In the genomic region with DNA sequence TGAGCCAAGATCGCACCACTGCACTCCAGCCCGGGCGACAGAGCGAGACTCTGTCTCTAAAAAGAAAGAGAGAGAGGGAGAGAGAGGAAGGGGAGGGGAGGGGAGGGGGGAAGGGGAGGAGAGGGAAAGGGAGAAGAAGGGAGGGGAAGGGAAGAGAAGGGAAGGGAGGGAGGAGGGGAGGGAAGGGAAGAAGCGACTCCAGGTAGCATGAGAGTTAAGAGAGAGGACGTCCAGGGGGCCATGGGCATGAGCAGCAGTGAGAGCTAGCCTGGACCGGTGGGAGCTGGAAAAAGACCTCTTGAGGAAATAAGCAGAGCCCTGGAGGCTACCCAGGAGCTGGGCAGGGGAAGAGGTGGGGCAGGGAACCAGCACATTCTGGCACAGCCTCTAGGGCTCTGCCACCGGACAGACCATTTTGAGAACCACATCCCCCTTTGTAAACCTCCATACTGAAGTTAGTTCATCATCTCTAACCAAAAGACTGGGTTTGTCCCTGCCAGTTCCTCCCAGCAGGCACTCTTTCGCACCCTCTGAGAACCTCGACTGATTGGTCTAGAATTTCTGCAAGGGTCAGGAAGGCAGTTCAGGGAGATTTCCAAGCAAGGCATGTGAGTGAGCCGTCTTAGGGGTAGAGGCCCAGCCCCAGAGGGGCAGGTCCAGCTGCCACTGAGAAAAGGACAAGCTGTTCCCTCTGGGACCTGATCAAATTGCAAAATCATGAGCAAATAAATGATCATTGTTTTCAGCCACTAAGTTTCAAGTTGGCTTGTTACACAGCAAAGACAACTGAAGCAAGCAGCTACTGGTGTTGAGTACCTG, we compare ENCODE assay signal across 14 cellular contexts. TPM values are rescaled to one million over a fixed set of nuclear protein-coding genes. Genes with fewer than 3 reads are reported as not detected.
DNase-seq lines count a peak whose midpoint lies in the region; ATAC-seq and TF ChIP-seq lines count a peak whose summit lies in the region.
"Had no signal": no experiment of that assay in that cellular context is flagged by ENCODE, and none has a peak within 500 bp of the region (broad histone marks: within the 10 kb centered on the region; RNA-seq: fewer than 3 reads in every experiment).

No MANE protein-coding gene starts in this region.

- POLR2A ChIA-PET in T-cell (lab: Charles Lee), result interaction anchor here in 1 of 2 donors (0.5 kb wide), 1 partner anchor 127 kb away, joined by 5 read pairs; no protein-coding TSS in a partner anchor

- peak; percentile 47 for DNase-seq in adipocyte (ENCODE audit: low read depth)
- DNase-seq in left ventricle myocardium superior, result peak; percentile 56
- DNase-seq in psoas muscle, result peak; percentile 40 to 75
- DNase-seq in T-cell, result no peak
- no peak for DNase-seq in stimulated activated CD4-positive, alpha-beta T cell treated with anti-CD3 and anti-CD28 coated beads, Interleukin-4, amount 100 ng/mL, for 4 hours
- DNase-seq in activated naive CD4-positive, alpha-beta T cell treated with anti-CD3 and anti-CD28 coated beads, Interleukin-2, amount 50 U/mL, for 72 hours (ENCODE audit: low spot score in 2 of 2), result no peak
- DNase-seq: activated T-cell treated with anti-CD3 and anti-CD28 coated beads, Interleukin-2, amount 50 U/mL, for 48 hours; effector memory CD8-positive, alpha-beta T cell; kidney glomerular epithelial cell; stimulated activated CD4-positive, alpha-beta T cell treated with anti-CD3 and anti-CD28 coated beads, Interleukin-2, amount 100 ng/mL, for 48 hours; SW 1271 had no signal

- H3K9ac ChIP-seq in BLaER1 treated with 17β-estradiol and CSF1 and Interleukin-3, amounts not matched to agents 10 nM and 100 nM, result peak overlapping the region in 10 of 11 experiments; percentile 6 to 56 (median 47); a peak in 12 of 22 replicates
- peak overlapping the region; percentile 46 for H3K9ac ChIP-seq in adipocyte (ENCODE audit: low read length)

- H4K20me1 ChIP-seq in BLaER1 treated with 17β-estradiol and CSF1 and Interleukin-3, amounts not matched to agents 10 nM and 100 nM, result no peaks in the 10 kb centered on the region

- 41 to 52% (median 42%) methylated on average over 8 to 11 of the region's 11 CpGs for WGBS in psoas muscle, 3 donors

- H3K9me3 Mint-ChIP-seq in T-cell, result no peaks in the 10 kb centered on the region
- no peaks in the 10 kb centered on the region for H3K9me3 Mint-ChIP-seq in activated naive CD4-positive, alpha-beta T cell treated with anti-CD3 and anti-CD28 coated beads, Interleukin-2, amount 50 U/mL, for 72 hours
- H3K9me3 Mint-ChIP-seq: effector memory CD8-positive, alpha-beta T cell had no signal

- peaks cover 28 to 91% (median 70%) of the 10 kb centered on the region in 10 experiments for H3K4me1 ChIP-seq in BLaER1 treated with 17β-estradiol and CSF1 and Interleukin-3, amounts not matched to agents 10 nM and 100 nM
- H3K4me1 ChIP-seq in adipocyte (ENCODE audit: control insufficient read depth, insufficient read depth, low read length) (peaks cover 15% of the 10 kb centered on the region), psoas muscle (peaks cover 28% of the 10 kb centered on the region)
- H3K4me1 ChIP-seq: HAP-1 had no signal

- no peak for TF ChIP-seq CTCF in psoas muscle (IDR thresholded peaks at IDR 0.05)

- no peak overlapping the region for H3K27ac Mint-ChIP-seq in T-cell
- no peak overlapping the region for H3K27ac Mint-ChIP-seq in activated naive CD4-positive, alpha-beta T cell treated with anti-CD3 and anti-CD28 coated beads, Interleukin-2, amount 50 U/mL, for 72 hours
- H3K27ac Mint-ChIP-seq: effector memory CD8-positive, alpha-beta T cell had no signal

- ATAC-seq in left ventricle myocardium superior (peak; percentile 79), psoas muscle (peak; percentile 33 to 70 (median 56)), T-cell (replicated peaks in 1 of 4) (no peak), GM21825 (IDR thresholded peaks at IDR 0.05; ENCODE audit: unreplicated experiment) (no peak)
- no peak for ATAC-seq in activated naive CD4-positive, alpha-beta T cell treated with anti-CD3 and anti-CD28 coated beads, Interleukin-2, amount 50 U/mL, for 72 hours
- ATAC-seq: effector memory CD8-positive, alpha-beta T cell had no signal

- CTCF ChIA-PET in T-cell (lab: Charles Lee), result interaction anchor here in 1 of 2 donors (0.7 to 1.0 kb wide), 2 partner anchors 9 to 22 kb away, joined by 3 read pairs; no protein-coding TSS in a partner anchor

- H3K36me3 ChIP-seq in BLaER1 treated with 17β-estradiol and CSF1 and Interleukin-3, amounts not matched to agents 10 nM and 100 nM, result no peaks in the 10 kb centered on the region
- H3K36me3 ChIP-seq in adipocyte (ENCODE audit: control insufficient read depth, insufficient read depth, low read length, severe bottlenecking), result no peaks in the 10 kb centered on the region
- H3K36me3 ChIP-seq in psoas muscle (ENCODE audit: insufficient read depth in 1 of 2, low read depth in 1 of 2), result no peaks in the 10 kb centered on the region
- H3K36me3 ChIP-seq: HAP-1 had no signal

- no peaks in the 10 kb centered on the region for H3K36me3 Mint-ChIP-seq in T-cell
- H3K36me3 Mint-ChIP-seq in activated naive CD4-positive, alpha-beta T cell treated with anti-CD3 and anti-CD28 coated beads, Interleukin-2, amount 50 U/mL, for 72 hours, result no peaks in the 10 kb centered on the region

- intact Hi-C loops in left ventricle myocardium superior (cut with micrococcal nuclease), result no loop called here
- intact Hi-C loops in psoas muscle (cut with DNase I), result loop anchor here in 1 of 2 donors (5.0 kb wide), 1 partner anchor 47 kb away; no protein-coding TSS in a partner anchor

- H3K4me1 Mint-ChIP-seq in T-cell, result no peaks in the 10 kb centered on the region

- H3K9me3 ChIP-seq in BLaER1 treated with 17β-estradiol and CSF1 and Interleukin-3, amounts not matched to agents 10 nM and 100 nM (replicated peaks in 1 of 11), result no peaks in the 10 kb centered on the region
- no peaks in the 10 kb centered on the region for H3K9me3 ChIP-seq in adipocyte (ENCODE audit: control insufficient read depth, low read length)
- H3K9me3 ChIP-seq in psoas muscle, result no peaks in the 10 kb centered on the region
- H3K9me3 ChIP-seq: HAP-1 had no signal

- no peaks in the 10 kb centered on the region for H3K27me3 ChIP-seq in BLaER1 treated with 17β-estradiol and CSF1 and Interleukin-3, amounts not matched to agents 10 nM and 100 nM
- no peaks in the 10 kb centered on the region for H3K27me3 ChIP-seq in adipocyte (replicated peaks; ENCODE audit: control insufficient read depth, insufficient read depth, low read length)
- H3K27me3 ChIP-seq in psoas muscle (ENCODE audit: insufficient read depth in 3 of 3, low read length in 2 of 3), result no peaks in the 10 kb centered on the region

- H3K4me3 Mint-ChIP-seq in T-cell, result no peak overlapping the region

- no peak overlapping the region for H3K4me3 ChIP-seq in BLaER1 treated with 17β-estradiol and CSF1 and Interleukin-3, amounts not matched to agents 10 nM and 100 nM
- H3K4me3 ChIP-seq in adipocyte (ENCODE audit: low read length), result no peak overlapping the region
- H3K4me3 ChIP-seq in psoas muscle, result no peak overlapping the region
- H3K4me3 ChIP-seq: HAP-1 had no signal

- peaks cover 1 to 4% of the 10 kb centered on the region in 2 donors for H3K27me3 Mint-ChIP-seq in T-cell
- H3K27me3 Mint-ChIP-seq: effector memory CD8-positive, alpha-beta T cell had no signal

- peak overlapping the region; percentile 26 to 68 (median 63); a peak in 21 of 22 replicates for H3K27ac ChIP-seq in BLaER1 treated with 17β-estradiol and CSF1 and Interleukin-3, amounts not matched to agents 10 nM and 100 nM
- peak overlapping the region; percentile 71 for H3K27ac ChIP-seq in psoas muscle

- peak overlapping the region; percentile 72 to 93 (median 78) for H3K4me2 ChIP-seq in BLaER1 treated with 17β-estradiol and CSF1 and Interleukin-3, amounts not matched to agents 10 nM and 100 nM

RNA-seq across cellular contexts. Expression of a gene that starts 11.7 kb away (rescaled TPM):
- 4.7 TPM for total RNA-seq in left ventricle myocardium superior
- 1 to 10 TPM; 5.9 to 8.7 (median 6.1) TPM for total RNA-seq in psoas muscle
- 1 to 10 TPM; 4.2 to 8.0 (median 7.8) TPM for polyA plus RNA-seq in psoas muscle
- total RNA-seq in T-cell, result 10 to 100 TPM; 11.6 to 14.9 (median 13.8) TPM
- total RNA-seq in activated naive CD4-positive, alpha-beta T cell treated with anti-CD3 and anti-CD28 coated beads, Interleukin-2, amount 50 U/mL, for 72 hours, result 10 to 100 TPM in 1 of 2 donors, 1 to 10 TPM in 1; 9.8 to 12.7 TPM

RNA-seq across cellular contexts. Expression of a gene that starts 12.6 kb away (rescaled TPM):
- total RNA-seq in left ventricle myocardium superior (4.8 TPM), psoas muscle (10 to 100 TPM in 2 of 4 donors, 1 to 10 TPM in 2; 3.6 to 50.3 (median 20.5) TPM), T-cell (10 to 100 TPM; 11.8 to 21.0 (median 17.3) TPM)
- polyA plus RNA-seq in psoas muscle, result 10 to 100 TPM in 2 of 3 donors, 1 to 10 TPM in 1; 9.3 to 12.5 (median 10.6) TPM
- 10 to 100 TPM; 10.9 to 19.0 TPM for total RNA-seq in activated naive CD4-positive, alpha-beta T cell treated with anti-CD3 and anti-CD28 coated beads, Interleukin-2, amount 50 U/mL, for 72 hours

Comparison
In these comparisons a context has a peak if more than half of its experiments do, and no peak if none do; other contexts are left out.
1. DNase-seq: peak in adipocyte (single experiment), left ventricle myocardium superior (single experiment) and psoas muscle (2 of 2); none in T-cell (0 of 34), stimulated activated CD4-positive, alpha-beta T cell treated with anti-CD3 and anti-CD28 coated beads, Interleukin-4, amount 100 ng/mL, for 4 hours (0 of 2) and activated naive CD4-positive, alpha-beta T cell treated with anti-CD3 and anti-CD28 coated beads, Interleukin-2, amount 50 U/mL, for 72 hours (0 of 2).
2. ATAC-seq: peak in left ventricle myocardium superior (single experiment) and psoas muscle (4 of 4); none in T-cell (0 of 4), activated naive CD4-positive, alpha-beta T cell treated with anti-CD3 and anti-CD28 coated beads, Interleukin-2, amount 50 U/mL, for 72 hours (0 of 2) and GM21825 (single experiment).